Comparison of ENCODE assay signal across 6 cellular contexts in the genomic region with DNA sequence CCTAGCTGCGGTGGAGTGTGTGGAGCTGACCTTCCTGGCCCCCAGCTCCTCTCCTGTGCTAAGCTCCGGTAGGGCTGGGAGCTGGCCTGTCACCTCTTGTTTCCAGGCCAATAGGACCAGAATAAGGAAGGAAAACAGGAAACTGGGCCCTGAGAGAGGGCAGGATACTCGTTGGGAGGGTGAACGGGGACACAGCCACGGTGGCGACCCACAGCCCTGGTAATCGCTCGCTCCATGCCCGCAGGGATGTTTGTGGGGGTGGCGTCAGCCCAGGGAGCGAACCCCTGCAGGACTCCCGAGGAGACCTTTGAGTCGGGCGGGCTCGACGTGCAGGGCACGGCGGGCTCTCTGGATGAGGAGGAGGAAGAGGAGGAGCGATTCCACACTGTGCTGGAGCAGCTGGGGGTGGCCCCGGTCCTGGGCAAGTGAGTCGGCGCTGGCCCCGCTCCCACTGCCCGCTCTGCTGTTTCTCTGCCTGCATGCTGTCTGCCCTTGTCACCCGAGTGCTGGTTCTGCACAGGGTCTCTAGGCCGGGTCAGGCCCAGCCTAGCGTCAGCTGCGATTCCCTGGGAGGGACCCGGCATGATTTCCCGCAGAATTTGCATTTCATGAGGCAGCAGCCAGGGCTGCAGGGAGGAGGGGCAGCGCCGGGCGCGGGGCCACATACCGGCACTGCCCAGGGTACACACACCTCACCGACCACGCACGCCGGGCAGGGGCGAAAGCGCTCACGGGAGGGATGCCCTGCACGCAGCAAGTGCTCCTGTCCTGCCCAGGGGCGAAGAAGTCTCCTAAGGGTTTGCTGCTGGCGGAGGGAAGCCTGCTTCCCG. TPM values are rescaled to one million over a fixed set of nuclear protein-coding genes. Genes with fewer than 3 reads are reported as not detected.
DNase-seq lines count a peak whose midpoint lies in the region; ATAC-seq and TF ChIP-seq lines count a peak whose summit lies in the region.

No MANE protein-coding gene starts in this region.

- peak overlapping the region; percentile 59 for H3K4me3 Mint-ChIP-seq in endodermal cell

- intact Hi-C loops in gastrocnemius medialis (cut with DNase I; ENCODE audit: low total_unique reads): no loop called here

- H3K4me3 ChIP-seq in Karpas-422 (ENCODE audit: low read length) (peak overlapping the region; percentile 68), endodermal cell (ENCODE audit: low read length) (peak overlapping the region; percentile 66), gastrocnemius medialis (peak overlapping the region; percentile 37 to 59 (median 47))

- H3K36me3 ChIP-seq in Karpas-422 (ENCODE audit: insufficient read depth, low read length): no peaks in the 10 kb centered on the region
- no peaks in the 10 kb centered on the region for H3K36me3 ChIP-seq in endodermal cell (ENCODE audit: control insufficient read depth, insufficient read depth, low read length)
- peaks cover 0 to 13% of the 10 kb centered on the region in 2 donors for H3K36me3 ChIP-seq in gastrocnemius medialis

- no peak overlapping the region for H3K27ac ChIP-seq in Karpas-422 (ENCODE audit: low read length)
- H3K27ac ChIP-seq in endodermal cell (ENCODE audit: low read depth, low read length): peak overlapping the region; percentile 49
- H3K27ac ChIP-seq in gastrocnemius medialis: peak overlapping the region; percentile 20 to 75 (median 68)

- H3K9me3 ChIP-seq in Karpas-422 (ENCODE audit: low read length): no peaks in the 10 kb centered on the region
- no peaks in the 10 kb centered on the region for H3K9me3 ChIP-seq in endodermal cell (ENCODE audit: control insufficient read depth, low read length)
- H3K9me3 ChIP-seq in gastrocnemius medialis: no peaks in the 10 kb centered on the region

- no peaks in the 10 kb centered on the region for H3K9me3 Mint-ChIP-seq in endodermal cell

- H4K20me1 ChIP-seq in Karpas-422 (ENCODE audit: insufficient read depth, low read depth, low read length): peaks cover 38% of the 10 kb centered on the region

- in situ Hi-C loops in gastrocnemius medialis (cut with MboI; ENCODE audit: low sequenced_read_pairs in 4 of 4): no loop called here

- no peaks in the 10 kb centered on the region for H3K9me2 ChIP-seq in Karpas-422 (replicated peaks; ENCODE audit: insufficient read depth, low read length)

- H3K4me1 ChIP-seq in Karpas-422 (ENCODE audit: low read length) (peaks cover 56% of the 10 kb centered on the region), endodermal cell (ENCODE audit: control insufficient read depth, insufficient read depth, low read length) (peaks cover 18% of the 10 kb centered on the region), gastrocnemius medialis (peaks cover 14 to 38% of the 10 kb centered on the region in 2 donors)

- peaks cover 24% of the 10 kb centered on the region for H3K4me1 Mint-ChIP-seq in endodermal cell

- no peaks in the 10 kb centered on the region for H3K27me3 ChIP-seq in Karpas-422 (ENCODE audit: low read length)
- H3K27me3 ChIP-seq in endodermal cell (ENCODE audit: control insufficient read depth, insufficient read depth, low read length, poor library complexity, severe bottlenecking): peaks cover 66% of the 10 kb centered on the region
- peaks cover 18 to 40% (median 38%) of the 10 kb centered on the region in 3 donors for H3K27me3 ChIP-seq in gastrocnemius medialis

- H3K36me3 Mint-ChIP-seq in endodermal cell (ENCODE audit: low read depth): peaks cover 7% of the 10 kb centered on the region

- no peak overlapping the region for H3K27ac Mint-ChIP-seq in endodermal cell

- TF ChIP-seq CTCF in endodermal cell (conservative IDR thresholded peaks at IDR 0.05) (no peak), gastrocnemius medialis (IDR thresholded peaks at IDR 0.05 in 4 of 5, conservative IDR thresholded peaks at IDR 0.05 in 1 of 5) (no peak)

- no peak for TF ChIP-seq POLR2A in gastrocnemius medialis (IDR thresholded peaks at IDR 0.05)

- 11 to 25% methylated on average over 12 to 45 of the region's 46 CpGs for WGBS in endodermal cell (ENCODE audit: insufficient coverage in 1 of 2, insufficient read length in 1 of 2), 2 experiments

- H3K4me2 ChIP-seq in Karpas-422 (ENCODE audit: low read depth, low read length, poor library complexity, severe bottlenecking): peak overlapping the region; percentile 90

- ATAC-seq in gastrocnemius medialis: no peak

- DNase-seq in Karpas-422 (peak; percentile 65), endodermal cell (peak; percentile 76), gastrocnemius medialis (peak in 1 of 2 donors; percentile 35), NCI-H2171 treated with DMSO at 0.1 percent for 48 hours (lab: John Stamatoyannopoulos, UW) (no peak), NCI-H345 treated with DMSO at 0.1 percent for 48 hours (lab: John Stamatoyannopoulos, UW; ENCODE audit: unreplicated experiment) (no peak), NCI-H2107 (lab: John Stamatoyannopoulos, UW) (no peak)

- H3K9ac ChIP-seq in Karpas-422 (ENCODE audit: low read length) (peak overlapping the region; percentile 63), endodermal cell (ENCODE audit: extremely low read depth, low read length, poor library complexity, severe bottlenecking) (no peak overlapping the region)

- H2AFZ ChIP-seq in Karpas-422 (ENCODE audit: low read length): no peak overlapping the region

- H3K27me3 Mint-ChIP-seq in endodermal cell (ENCODE audit: insufficient read depth): peaks cover 50% of the 10 kb centered on the region

- H3K79me2 ChIP-seq in Karpas-422 (ENCODE audit: low read length): no peaks in the 10 kb centered on the region

RNA-seq across cellular contexts. Expression of a gene that starts 1.6 kb away (rescaled TPM):
- total RNA-seq in Karpas-422 (2014; rRNA removed; shearing (Covaris generic); ENCODE audit: low replicate concordance): 0.48 and 1.5 TPM in 2 replicates
- total RNA-seq in endodermal cell (10 to 100 TPM; 22.3 to 28.1 TPM), gastrocnemius medialis (1 to 10 TPM; 3.3 to 4.5 (median 4.0) TPM)
- 9.0 TPM for polyA plus RNA-seq in endodermal cell (2013, experiment 1 of 2)
- 6.2 TPM for polyA plus RNA-seq in endodermal cell (2013, experiment 2 of 2)

RNA-seq across cellular contexts. Expression of a gene that starts 3.4 kb away (rescaled TPM):
- 8.4 and 10.5 TPM in 2 replicates for total RNA-seq in Karpas-422 (2014; rRNA removed; shearing (Covaris generic); ENCODE audit: low replicate concordance)
- 100 to 1,000 TPM; 139 to 165 TPM for total RNA-seq in endodermal cell
- polyA plus RNA-seq in endodermal cell (2013, experiment 1 of 2): 153 TPM
- polyA plus RNA-seq in endodermal cell (2013, experiment 2 of 2): 149 TPM
- total RNA-seq in gastrocnemius medialis: 100 to 1,000 TPM in 3 of 4 donors, 10 to 100 TPM in 1; 77.0 to 206 (median 169) TPM

RNA-seq across cellular contexts. Expression of a gene that starts 10.6 kb away (rescaled TPM):
- total RNA-seq in Karpas-422 (2014; rRNA removed; shearing (Covaris generic); ENCODE audit: low replicate concordance): 32.5 and 35.8 TPM in 2 replicates
- total RNA-seq in endodermal cell: 10 to 100 TPM; 77.0 to 77.6 TPM
- 35.9 TPM for polyA plus RNA-seq in endodermal cell (2013, experiment 1 of 2)
- polyA plus RNA-seq in endodermal cell (2013, experiment 2 of 2): 30.1 TPM
- total RNA-seq in gastrocnemius medialis: 10 to 100 TPM; 58.9 to 93.3 (median 91.7) TPM

RNA-seq across cellular contexts. Expression of a gene that starts 13.0 kb away (rescaled TPM):
- 113 and 203 TPM in 2 replicates for total RNA-seq in Karpas-422 (2014; rRNA removed; shearing (Covaris generic); ENCODE audit: low replicate concordance)
- total RNA-seq in endodermal cell (100 to 1,000 TPM; 139 to 148 TPM), gastrocnemius medialis (10 to 100 TPM; 66.0 to 94.6 (median 81.2) TPM)
- polyA plus RNA-seq in endodermal cell (2013, experiment 1 of 2): 111 TPM
- 114 TPM for polyA plus RNA-seq in endodermal cell (2013, experiment 2 of 2)

RNA-seq across cellular contexts. Expression of a gene that starts 13.3 kb away (rescaled TPM):
- total RNA-seq in Karpas-422 (2014; rRNA removed; shearing (Covaris generic); ENCODE audit: low replicate concordance): 4.0 TPM in 1 of 2 replicates, not detected in the other
- total RNA-seq in endodermal cell (10 to 100 TPM; 56.8 to 71.1 TPM), gastrocnemius medialis (10 to 100 TPM; 14.4 to 34.8 (median 21.5) TPM)
- 51.9 TPM for polyA plus RNA-seq in endodermal cell (2013, experiment 1 of 2)
- polyA plus RNA-seq in endodermal cell (2013, experiment 2 of 2): 47.2 TPM

Comparison
In these comparisons a context has a peak if more than half of its experiments do, and no peak if none do; other contexts are left out.
1. DNase-seq: peak in Karpas-422 (single experiment) and endodermal cell (single experiment); none in NCI-H2171 treated with DMSO at 0.1 percent for 48 hours (single experiment), NCI-H345 treated with DMSO at 0.1 percent for 48 hours (single experiment) and NCI-H2107 (single experiment).
2. Peak in every context shown above with its lines, with median percentiles within 50 percentile points of each other: H3K4me3 ChIP-seq.